1 cellular context compared by ENCODE assay signal in the genomic region with DNA sequence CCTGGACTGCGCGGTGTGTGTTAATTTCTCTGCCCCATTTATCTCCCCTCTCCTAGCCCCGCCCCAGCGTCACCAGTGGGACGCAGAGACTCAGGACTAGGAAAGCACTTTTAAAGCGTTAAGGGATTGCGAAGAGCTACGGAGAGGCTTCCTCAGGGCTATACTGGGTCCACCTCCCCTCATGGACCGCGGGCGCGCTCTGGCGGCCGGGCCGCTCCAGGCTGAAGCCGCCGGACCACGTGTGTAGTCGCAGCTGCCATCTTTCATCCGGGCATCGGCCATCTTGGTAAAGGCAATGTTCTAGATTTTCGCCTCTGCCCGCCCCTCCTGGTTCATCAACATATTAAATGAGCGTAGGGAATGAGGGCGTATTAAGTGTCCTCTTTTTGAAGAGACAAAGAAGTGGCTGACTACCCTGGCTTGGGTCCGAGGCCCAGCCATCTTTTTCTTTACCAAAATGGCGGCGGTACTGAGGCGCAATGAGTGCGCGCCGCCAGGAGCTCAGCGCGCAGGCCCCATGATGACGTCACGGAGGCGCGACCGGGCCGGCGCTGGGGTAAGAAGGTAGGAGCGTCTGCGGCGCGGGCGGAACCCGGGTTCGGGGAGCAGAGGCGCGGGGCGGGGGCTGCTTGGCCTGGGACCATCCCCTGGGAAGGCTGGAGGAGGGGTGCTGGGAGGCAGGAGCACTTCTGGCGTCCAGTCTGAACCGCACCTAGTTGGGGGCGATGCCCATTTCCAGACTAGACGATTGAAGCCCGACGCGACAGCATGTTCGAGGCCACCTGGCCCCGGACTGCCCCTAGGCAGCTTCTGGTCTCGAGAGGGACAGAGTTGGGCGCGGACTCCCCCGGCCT.
TF ChIP-seq lines count a peak whose summit lies in the region.

A gene with protein sequence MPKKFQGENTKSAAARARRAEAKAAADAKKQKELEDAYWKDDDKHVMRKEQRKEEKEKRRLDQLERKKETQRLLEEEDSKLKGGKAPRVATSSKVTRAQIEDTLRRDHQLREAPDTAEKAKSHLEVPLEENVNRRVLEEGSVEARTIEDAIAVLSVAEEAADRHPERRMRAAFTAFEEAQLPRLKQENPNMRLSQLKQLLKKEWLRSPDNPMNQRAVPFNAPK (plus strand): TSS at position 531 of the 854 bp plus-strand sequence. CDS start 3,406 bp downstream, outside the sequence.

TF ChIP-seq in K562, 482 proteins besides CTCF, POLR2A, EP300 and RAD21 (continued from another document and continues in another):
- TF ChIP-seq E4F1 (CRISPR knock-in tag; IDR thresholded peaks at IDR 0.05; ENCODE audit: borderline replicate concordance) = no peak
- TF ChIP-seq TBP (optimal IDR thresholded peaks at IDR 0.05; ENCODE audit: low read depth, low read length) = peak; percentile 44
- TF ChIP-seq DNMT1 (IDR thresholded peaks at IDR 0.05) = no peak
- TF ChIP-seq ZKSCAN8 (CRISPR knock-in tag; IDR thresholded peaks at IDR 0.05) = peak; percentile 87
- 0 out of 4 replicates have a peak, but pooled peaks of 1 of the 2 experiments have one; percentile 12 for TF ChIP-seq NONO (IDR thresholded peaks at IDR 0.05; ENCODE audit: low read depth in 2 of 2, low read length in 1 of 2)
- TF ChIP-seq SUPT5H (IDR thresholded peaks at IDR 0.05) = peak; percentile 86
- TF ChIP-seq ID3 (CRISPR knock-in tag; IDR thresholded peaks at IDR 0.05) = no peak
- peak; percentile 98 for TF ChIP-seq ID3 (tag; IDR thresholded peaks at IDR 0.05)
- no peak; the same call in 1 of the 2 replicates for TF ChIP-seq ZBTB1 (CRISPR knock-in tag; IDR thresholded peaks at IDR 0.05; ENCODE audit: borderline replicate concordance, low read depth)
- peak; percentile 96 for TF ChIP-seq BACH1 (tag; IDR thresholded peaks at IDR 0.05)
- TF ChIP-seq GTF2F1 (IDR thresholded peaks at IDR 0.05; ENCODE audit: low read depth, low read length) = 0 out of 2 replicates have a peak, but pooled peaks have one; percentile 37
- peak; percentile 92 for TF ChIP-seq STAG1 (CRISPR knock-in tag; IDR thresholded peaks at IDR 0.05; ENCODE audit: borderline replicate concordance)
- 0 out of 2 replicates have a peak, but pooled peaks have one; percentile 34 for TF ChIP-seq ZNF586 (CRISPR knock-in tag; conservative IDR thresholded peaks at IDR 0.05)
- TF ChIP-seq NFRKB (IDR thresholded peaks at IDR 0.05; ENCODE audit: low read depth) = peak; percentile 76; the same call in 1 of the 2 replicates
- TF ChIP-seq, protein P1, sequence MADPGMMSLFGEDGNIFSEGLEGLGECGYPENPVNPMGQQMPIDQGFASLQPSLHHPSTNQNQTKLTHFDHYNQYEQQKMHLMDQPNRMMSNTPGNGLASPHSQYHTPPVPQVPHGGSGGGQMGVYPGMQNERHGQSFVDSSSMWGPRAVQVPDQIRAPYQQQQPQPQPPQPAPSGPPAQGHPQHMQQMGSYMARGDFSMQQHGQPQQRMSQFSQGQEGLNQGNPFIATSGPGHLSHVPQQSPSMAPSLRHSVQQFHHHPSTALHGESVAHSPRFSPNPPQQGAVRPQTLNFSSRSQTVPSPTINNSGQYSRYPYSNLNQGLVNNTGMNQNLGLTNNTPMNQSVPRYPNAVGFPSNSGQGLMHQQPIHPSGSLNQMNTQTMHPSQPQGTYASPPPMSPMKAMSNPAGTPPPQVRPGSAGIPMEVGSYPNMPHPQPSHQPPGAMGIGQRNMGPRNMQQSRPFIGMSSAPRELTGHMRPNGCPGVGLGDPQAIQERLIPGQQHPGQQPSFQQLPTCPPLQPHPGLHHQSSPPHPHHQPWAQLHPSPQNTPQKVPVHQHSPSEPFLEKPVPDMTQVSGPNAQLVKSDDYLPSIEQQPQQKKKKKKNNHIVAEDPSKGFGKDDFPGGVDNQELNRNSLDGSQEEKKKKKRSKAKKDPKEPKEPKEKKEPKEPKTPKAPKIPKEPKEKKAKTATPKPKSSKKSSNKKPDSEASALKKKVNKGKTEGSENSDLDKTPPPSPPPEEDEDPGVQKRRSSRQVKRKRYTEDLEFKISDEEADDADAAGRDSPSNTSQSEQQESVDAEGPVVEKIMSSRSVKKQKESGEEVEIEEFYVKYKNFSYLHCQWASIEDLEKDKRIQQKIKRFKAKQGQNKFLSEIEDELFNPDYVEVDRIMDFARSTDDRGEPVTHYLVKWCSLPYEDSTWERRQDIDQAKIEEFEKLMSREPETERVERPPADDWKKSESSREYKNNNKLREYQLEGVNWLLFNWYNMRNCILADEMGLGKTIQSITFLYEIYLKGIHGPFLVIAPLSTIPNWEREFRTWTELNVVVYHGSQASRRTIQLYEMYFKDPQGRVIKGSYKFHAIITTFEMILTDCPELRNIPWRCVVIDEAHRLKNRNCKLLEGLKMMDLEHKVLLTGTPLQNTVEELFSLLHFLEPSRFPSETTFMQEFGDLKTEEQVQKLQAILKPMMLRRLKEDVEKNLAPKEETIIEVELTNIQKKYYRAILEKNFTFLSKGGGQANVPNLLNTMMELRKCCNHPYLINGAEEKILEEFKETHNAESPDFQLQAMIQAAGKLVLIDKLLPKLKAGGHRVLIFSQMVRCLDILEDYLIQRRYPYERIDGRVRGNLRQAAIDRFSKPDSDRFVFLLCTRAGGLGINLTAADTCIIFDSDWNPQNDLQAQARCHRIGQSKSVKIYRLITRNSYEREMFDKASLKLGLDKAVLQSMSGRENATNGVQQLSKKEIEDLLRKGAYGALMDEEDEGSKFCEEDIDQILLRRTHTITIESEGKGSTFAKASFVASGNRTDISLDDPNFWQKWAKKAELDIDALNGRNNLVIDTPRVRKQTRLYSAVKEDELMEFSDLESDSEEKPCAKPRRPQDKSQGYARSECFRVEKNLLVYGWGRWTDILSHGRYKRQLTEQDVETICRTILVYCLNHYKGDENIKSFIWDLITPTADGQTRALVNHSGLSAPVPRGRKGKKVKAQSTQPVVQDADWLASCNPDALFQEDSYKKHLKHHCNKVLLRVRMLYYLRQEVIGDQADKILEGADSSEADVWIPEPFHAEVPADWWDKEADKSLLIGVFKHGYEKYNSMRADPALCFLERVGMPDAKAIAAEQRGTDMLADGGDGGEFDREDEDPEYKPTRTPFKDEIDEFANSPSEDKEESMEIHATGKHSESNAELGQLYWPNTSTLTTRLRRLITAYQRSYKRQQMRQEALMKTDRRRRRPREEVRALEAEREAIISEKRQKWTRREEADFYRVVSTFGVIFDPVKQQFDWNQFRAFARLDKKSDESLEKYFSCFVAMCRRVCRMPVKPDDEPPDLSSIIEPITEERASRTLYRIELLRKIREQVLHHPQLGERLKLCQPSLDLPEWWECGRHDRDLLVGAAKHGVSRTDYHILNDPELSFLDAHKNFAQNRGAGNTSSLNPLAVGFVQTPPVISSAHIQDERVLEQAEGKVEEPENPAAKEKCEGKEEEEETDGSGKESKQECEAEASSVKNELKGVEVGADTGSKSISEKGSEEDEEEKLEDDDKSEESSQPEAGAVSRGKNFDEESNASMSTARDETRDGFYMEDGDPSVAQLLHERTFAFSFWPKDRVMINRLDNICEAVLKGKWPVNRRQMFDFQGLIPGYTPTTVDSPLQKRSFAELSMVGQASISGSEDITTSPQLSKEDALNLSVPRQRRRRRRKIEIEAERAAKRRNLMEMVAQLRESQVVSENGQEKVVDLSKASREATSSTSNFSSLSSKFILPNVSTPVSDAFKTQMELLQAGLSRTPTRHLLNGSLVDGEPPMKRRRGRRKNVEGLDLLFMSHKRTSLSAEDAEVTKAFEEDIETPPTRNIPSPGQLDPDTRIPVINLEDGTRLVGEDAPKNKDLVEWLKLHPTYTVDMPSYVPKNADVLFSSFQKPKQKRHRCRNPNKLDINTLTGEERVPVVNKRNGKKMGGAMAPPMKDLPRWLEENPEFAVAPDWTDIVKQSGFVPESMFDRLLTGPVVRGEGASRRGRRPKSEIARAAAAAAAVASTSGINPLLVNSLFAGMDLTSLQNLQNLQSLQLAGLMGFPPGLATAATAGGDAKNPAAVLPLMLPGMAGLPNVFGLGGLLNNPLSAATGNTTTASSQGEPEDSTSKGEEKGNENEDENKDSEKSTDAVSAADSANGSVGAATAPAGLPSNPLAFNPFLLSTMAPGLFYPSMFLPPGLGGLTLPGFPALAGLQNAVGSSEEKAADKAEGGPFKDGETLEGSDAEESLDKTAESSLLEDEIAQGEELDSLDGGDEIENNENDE (IDR thresholded peaks at IDR 0.05; ENCODE audit: low read depth, low read length) = no peak
- peak; percentile 66 to 69 for TF ChIP-seq SIX5 (IDR thresholded peaks at IDR 0.05; ENCODE audit: borderline replicate concordance in 1 of 2, insufficient read depth in 1 of 2, low read depth in 1 of 2, low read length in 2 of 2)
- TF ChIP-seq ZNF239 (CRISPR knock-in tag; IDR thresholded peaks at IDR 0.05) = peak; percentile 84
- no peak for TF ChIP-seq E2F4 (CRISPR knock-in tag; IDR thresholded peaks at IDR 0.05; ENCODE audit: low read depth)
- TF ChIP-seq CREM (IDR thresholded peaks at IDR 0.05; ENCODE audit: low read depth) = peak; percentile 99
- no peak for TF ChIP-seq FOXK1 (CRISPR knock-in tag; IDR thresholded peaks at IDR 0.05; ENCODE audit: borderline replicate concordance)
- TF ChIP-seq ATF4 (CRISPR knock-in tag; IDR thresholded peaks at IDR 0.05) = peak; percentile 60; the same call in 1 of the 2 replicates
- no peak for TF ChIP-seq HMG20B (CRISPR knock-in tag; IDR thresholded peaks at IDR 0.05)
- peak; percentile 94 for TF ChIP-seq MYBL2 (IDR thresholded peaks at IDR 0.05; ENCODE audit: low read depth)
- TF ChIP-seq MYBL2 (CRISPR knock-in tag; IDR thresholded peaks at IDR 0.05; ENCODE audit: borderline replicate concordance) = no peak
- TF ChIP-seq ZNF79 (CRISPR knock-in tag; IDR thresholded peaks at IDR 0.05; ENCODE audit: low read depth) = peak; percentile 78; the same call in 1 of the 2 replicates
- peak; percentile 97 for TF ChIP-seq MXD1 (CRISPR knock-in tag; IDR thresholded peaks at IDR 0.05; ENCODE audit: borderline replicate concordance, poor library complexity, severe bottlenecking)
- peak; percentile 94 for TF ChIP-seq ZC3H8 (IDR thresholded peaks at IDR 0.05)
- TF ChIP-seq, protein P2, sequence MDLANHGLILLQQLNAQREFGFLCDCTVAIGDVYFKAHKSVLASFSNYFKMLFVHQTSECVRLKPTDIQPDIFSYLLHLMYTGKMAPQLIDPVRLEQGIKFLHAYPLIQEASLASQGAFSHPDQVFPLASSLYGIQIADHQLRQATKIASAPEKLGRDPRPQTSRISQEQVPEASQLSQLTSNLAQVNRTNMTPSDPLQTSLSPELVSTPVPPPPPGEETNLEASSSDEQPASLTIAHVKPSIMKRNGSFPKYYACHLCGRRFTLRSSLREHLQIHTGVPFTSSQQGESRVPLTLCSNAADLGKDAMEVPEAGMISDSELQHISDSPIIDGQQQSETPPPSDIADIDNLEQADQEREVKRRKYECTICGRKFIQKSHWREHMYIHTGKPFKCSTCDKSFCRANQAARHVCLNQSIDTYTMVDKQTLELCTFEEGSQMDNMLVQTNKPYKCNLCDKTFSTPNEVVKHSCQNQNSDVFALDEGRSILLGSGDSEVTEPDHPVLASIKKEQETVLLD (IDR thresholded peaks at IDR 0.05) = 0 out of 2 replicates have a peak, but pooled peaks have one; percentile 15
- TF ChIP-seq CBX3 (IDR thresholded peaks at IDR 0.05; ENCODE audit: borderline replicate concordance in 1 of 2, low read length in 2 of 2) = peak in 1 of 2 experiments; percentile 61; a peak in 1 of 3 replicates
- TF ChIP-seq SMAD4 (CRISPR knock-in tag; conservative IDR thresholded peaks at IDR 0.05) = peak; percentile 94
- no peak for TF ChIP-seq KDM1A (IDR thresholded peaks at IDR 0.05)
